6 cellular contexts compared by ENCODE assay signal in genomic region chr22:19446603-19447387, GRCh38. TPM values are rescaled to one million over a fixed set of nuclear protein-coding genes. Genes with fewer than 3 reads are reported as not detected.
A peak's percentile ranks its signal among the peaks of the same experiment; 100 is the strongest.
DNase-seq lines count a peak whose midpoint lies in the region; TF ChIP-seq lines count a peak whose summit lies in the region.

No MANE protein-coding gene starts in this region.

- no peak for TF ChIP-seq CTCF in neutrophil (IDR thresholded peaks at IDR 0.05)

- H3K4me3 Mint-ChIP-seq in activated CD4-positive, alpha-beta T cell treated with anti-CD3 and anti-CD28 coated beads, Interleukin-2, amount 10 ng/mL, durations not matched to agents 24 days and 14 days = peak overlapping the region; percentile 88

- H3K4me1 ChIP-seq in neutrophil (ENCODE audit: control insufficient read depth in 1 of 2, insufficient read depth in 1 of 2, low read depth in 1 of 2, low read length in 1 of 2) = peaks cover 19 to 23% of the 10 kb centered on the region in 2 experiments

- H3K27me3 ChIP-seq in neutrophil = no peaks in the 10 kb centered on the region

- no peaks in the 10 kb centered on the region for H3K27me3 Mint-ChIP-seq in activated CD4-positive, alpha-beta T cell treated with anti-CD3 and anti-CD28 coated beads, Interleukin-2, amount 10 ng/mL, durations not matched to agents 24 days and 14 days

- intact Hi-C loops in activated CD4-positive, alpha-beta T cell treated with anti-CD3 and anti-CD28 coated beads, Interleukin-2, amount 10 ng/mL, durations not matched to agents 24 days and 14 days (cut with micrococcal nuclease) = loop anchor here (1.0 to 10.0 kb wide), 6 partner anchors 14 to 408 kb away; partner anchors contain the start of genes CDC45, DGCR2, GNB1L and MRPL40

- DNase-seq in activated CD4-positive, alpha-beta T cell treated with anti-CD3 and anti-CD28 coated beads, Interleukin-2, amount 10 ng/mL, durations not matched to agents 24 days and 14 days = no peak
- no peak for DNase-seq in activated CD4-positive, alpha-beta T cell treated with anti-CD3 and anti-CD28 coated beads, Interleukin-2, amount 50 U/mL, for 4 hours
- DNase-seq in caudate nucleus (lab: John Stamatoyannopoulos, UW) (no peak), glomerular visceral epithelial cell (ENCODE audit: extremely low spot score) (no peak), RPMI8226 (no peak)

- H3K4me3 ChIP-seq in neutrophil (ENCODE audit: low read depth in 1 of 2, low read length in 1 of 2) = peak overlapping the region; percentile 74 to 87

- no peaks in the 10 kb centered on the region for H3K9me3 Mint-ChIP-seq in activated CD4-positive, alpha-beta T cell treated with anti-CD3 and anti-CD28 coated beads, Interleukin-2, amount 10 ng/mL, durations not matched to agents 24 days and 14 days

- H3K36me3 Mint-ChIP-seq in activated CD4-positive, alpha-beta T cell treated with anti-CD3 and anti-CD28 coated beads, Interleukin-2, amount 10 ng/mL, durations not matched to agents 24 days and 14 days (ENCODE audit: low read depth) = peaks cover 34% of the 10 kb centered on the region

- no peaks in the 10 kb centered on the region for H3K9me3 ChIP-seq in neutrophil

- H3K27ac ChIP-seq in caudate nucleus (ENCODE audit: low read depth, low read length) = peak overlapping the region; percentile 81
- peak overlapping the region; percentile 94 for H3K27ac ChIP-seq in neutrophil

- peak overlapping the region; percentile 80 for H3K27ac Mint-ChIP-seq in activated CD4-positive, alpha-beta T cell treated with anti-CD3 and anti-CD28 coated beads, Interleukin-2, amount 10 ng/mL, durations not matched to agents 24 days and 14 days

- peaks cover 56% of the 10 kb centered on the region for H3K36me3 ChIP-seq in neutrophil

- H3K4me1 Mint-ChIP-seq in activated CD4-positive, alpha-beta T cell treated with anti-CD3 and anti-CD28 coated beads, Interleukin-2, amount 10 ng/mL, durations not matched to agents 24 days and 14 days = peaks cover 35% of the 10 kb centered on the region

RNA-seq across cellular contexts. Expression of gene C22orf39, which starts 0.7 kb away (rescaled TPM):
- total RNA-seq in activated CD4-positive, alpha-beta T cell treated with anti-CD3 and anti-CD28 coated beads, Interleukin-2, amount 10 ng/mL, durations not matched to agents 24 days and 14 days = 25.7 and 28.5 TPM in 2 replicates

RNA-seq across cellular contexts. Expression of gene MRPL40, which starts 14.4 kb away (rescaled TPM):
- 35.2 and 37.6 TPM in 2 replicates for total RNA-seq in activated CD4-positive, alpha-beta T cell treated with anti-CD3 and anti-CD28 coated beads, Interleukin-2, amount 10 ng/mL, durations not matched to agents 24 days and 14 days

RNA-seq across cellular contexts. Expression of gene HIRA, which starts 15.3 kb away (rescaled TPM):
- 42.6 and 45.0 TPM in 2 replicates for total RNA-seq in activated CD4-positive, alpha-beta T cell treated with anti-CD3 and anti-CD28 coated beads, Interleukin-2, amount 10 ng/mL, durations not matched to agents 24 days and 14 days

RNA-seq across cellular contexts. Expression of gene UFD1, which starts 32.2 kb away (rescaled TPM):
- total RNA-seq in activated CD4-positive, alpha-beta T cell treated with anti-CD3 and anti-CD28 coated beads, Interleukin-2, amount 10 ng/mL, durations not matched to agents 24 days and 14 days = 96.2 and 99.9 TPM in 2 replicates

RNA-seq across cellular contexts. Expression of gene CDC45, which starts 32.9 kb away (rescaled TPM):
- 121 and 123 TPM in 2 replicates for total RNA-seq in activated CD4-positive, alpha-beta T cell treated with anti-CD3 and anti-CD28 coated beads, Interleukin-2, amount 10 ng/mL, durations not matched to agents 24 days and 14 days
